7 cellular contexts compared by ENCODE assay signal in genomic region chr19:49150944-49151243, GRCh38. TPM values are rescaled to one million over a fixed set of nuclear protein-coding genes. Genes with fewer than 3 reads are reported as not detected.
DNase-seq lines count a peak whose midpoint lies in the region; ATAC-seq and TF ChIP-seq lines count a peak whose summit lies in the region.
"Had no signal": no experiment of that assay in that cellular context is flagged by ENCODE, and none has a peak within 500 bp of the region (broad histone marks: within the 10 kb centered on the region; RNA-seq: fewer than 3 reads in every experiment).

No MANE protein-coding gene starts in this region.

- H3K4me3 ChIP-seq in right cardiac atrium (ENCODE audit: low read length): peak overlapping the region; percentile 66
- peak overlapping the region in 2 of 3 donors; percentile 27 to 60 for H3K4me3 ChIP-seq in thyroid gland (replicated peaks in 1 of 3)

- peak overlapping the region; percentile 6 for H3K27ac ChIP-seq in right cardiac atrium (ENCODE audit: low read length)
- peak overlapping the region; percentile 51 to 84 (median 83) for H3K27ac ChIP-seq in thyroid gland

- H3K27me3 ChIP-seq in right cardiac atrium (ENCODE audit: control insufficient read depth, insufficient read depth) (no peaks in the 10 kb centered on the region), thyroid gland (no peaks in the 10 kb centered on the region)

- H3K27me3 Mint-ChIP-seq in T-helper 2 cell treated with Interferon-gamma antibody and Interleukin-4, amounts not matched to agents 5 μg/mL and 100 μg/mL, for 36 hours (ENCODE audit: low read depth): peaks cover 66% of the 10 kb centered on the region

- peak overlapping the region; percentile 59 for H3K4me3 Mint-ChIP-seq in T-helper 2 cell treated with Interferon-gamma antibody and Interleukin-4, amounts not matched to agents 5 μg/mL and 100 μg/mL, for 36 hours

- 7% methylated on average over 16 of the region's 16 CpGs for WGBS in right cardiac atrium
- WGBS in thyroid gland, 2 donors: 7 to 13% methylated on average over 11 of the region's 16 CpGs

- no peaks in the 10 kb centered on the region for H3K36me3 ChIP-seq in thyroid gland

- H3K9me3 ChIP-seq in right cardiac atrium (ENCODE audit: control insufficient read depth, low read length): no peaks in the 10 kb centered on the region
- H3K9me3 ChIP-seq in thyroid gland: no peaks in the 10 kb centered on the region

- H3K27ac Mint-ChIP-seq in T-helper 2 cell treated with Interferon-gamma antibody and Interleukin-4, amounts not matched to agents 5 μg/mL and 100 μg/mL, for 36 hours: no peak overlapping the region

- ATAC-seq in right cardiac atrium: no peak

- intact Hi-C loops in right cardiac atrium (cut with DNase I): loop anchor here in 1 of 4 donors (5.0 kb wide), 1 partner anchor 34 kb away; the partner anchor contains the start of genes C19orf73 and PPFIA3
- intact Hi-C loops in thyroid gland (cut with DNase I): loop anchor here (5.0 kb wide), 2 partner anchors 34 to 46 kb away; partner anchors contain the start of genes C19orf73 and PPFIA3

- DNase-seq in T-helper 2 cell treated with Interferon-gamma antibody and Interleukin-4, amounts not matched to agents 5 μg/mL and 100 μg/mL, for 36 hours (ENCODE audit: low spot score): no peak
- no peak for DNase-seq in T-helper 2 cell
- DNase-seq in right cardiac atrium: no peak
- peak in 1 of 2 donors; percentile 32 for DNase-seq in thyroid gland
- DNase-seq in UCSD-AML1 (lab: John Stamatoyannopoulos, UW; ENCODE audit: unreplicated experiment): no peak
- no peak for DNase-seq in activated gamma-delta T cell (lab: John Stamatoyannopoulos, UW)

- no peaks in the 10 kb centered on the region for H3K9me3 Mint-ChIP-seq in T-helper 2 cell treated with Interferon-gamma antibody and Interleukin-4, amounts not matched to agents 5 μg/mL and 100 μg/mL, for 36 hours

- H3K4me1 ChIP-seq in right cardiac atrium (ENCODE audit: control insufficient read depth, insufficient read depth, low read length): peaks cover 4% of the 10 kb centered on the region
- peaks cover 23 to 30% of the 10 kb centered on the region in 2 donors for H3K4me1 ChIP-seq in thyroid gland

- TF ChIP-seq POLR2A in thyroid gland (IDR thresholded peaks at IDR 0.05): no peak

- H3K4me1 Mint-ChIP-seq in T-helper 2 cell treated with Interferon-gamma antibody and Interleukin-4, amounts not matched to agents 5 μg/mL and 100 μg/mL, for 36 hours (ENCODE audit: low read depth): peaks cover 19% of the 10 kb centered on the region

- no peaks in the 10 kb centered on the region for H3K36me3 Mint-ChIP-seq in T-helper 2 cell treated with Interferon-gamma antibody and Interleukin-4, amounts not matched to agents 5 μg/mL and 100 μg/mL, for 36 hours (ENCODE audit: low read depth)

- TF ChIP-seq CTCF in thyroid gland (IDR thresholded peaks at IDR 0.05): no peak

RNA-seq across cellular contexts. Expression of gene HRC, which starts 4.3 kb away (rescaled TPM):
- 100 to 1,000 TPM; 505 to 682 (median 577) TPM for total RNA-seq in right cardiac atrium
- 712 TPM for polyA plus RNA-seq in right cardiac atrium
- 1 to 10 TPM; 1.1 to 4.1 (median 2.1) TPM for total RNA-seq in thyroid gland
- total RNA-seq: HT1080 had no signal

RNA-seq across cellular contexts. Expression of gene TRPM4, which starts 6.7 kb away (rescaled TPM):
- total RNA-seq in right cardiac atrium (10 to 100 TPM; 28.3 to 36.4 (median 33.6) TPM), thyroid gland (10 to 100 TPM; 18.4 to 36.4 (median 26.1) TPM)
- 32.5 TPM for polyA plus RNA-seq in right cardiac atrium

RNA-seq across cellular contexts. Expression of gene PPFIA3, which starts 31.6 kb away (rescaled TPM):
- total RNA-seq in right cardiac atrium (10 to 100 TPM in 3 of 4 donors, 1 to 10 TPM in 1; 9.5 to 11.9 (median 10.9) TPM), thyroid gland (1 to 10 TPM; 4.6 to 7.4 (median 5.3) TPM)
- polyA plus RNA-seq in right cardiac atrium: 13.2 TPM

RNA-seq across cellular contexts. Expression of gene C19orf73, which starts 32.0 kb away (rescaled TPM):
- 1 to 10 TPM; 1.2 to 2.1 (median 1.7) TPM for total RNA-seq in right cardiac atrium
- polyA plus RNA-seq in right cardiac atrium: 3.3 TPM
- 10 to 100 TPM in 1 of 4 donors, 1 to 10 TPM in 3; 1.7 to 13.4 (median 6.1) TPM for total RNA-seq in thyroid gland

RNA-seq across cellular contexts. Expression of gene LIN7B, which starts 36.7 kb away (rescaled TPM):
- total RNA-seq in right cardiac atrium (10 to 100 TPM; 18.0 to 23.6 (median 19.7) TPM), thyroid gland (10 to 100 TPM; 10.5 to 17.7 (median 13.8) TPM)
- 33.4 TPM for polyA plus RNA-seq in right cardiac atrium

Comparison
In these comparisons a context has a peak if more than half of its experiments do, and no peak if none do; other contexts are left out.
1. RNA of gene HRC, which starts 4.3 kb away (total RNA-seq): 505 to 682 TPM in right cardiac atrium; 1.1 to 4.1 TPM in thyroid gland; every median in the first group is over 10 times any median in the second.